16 cellular contexts compared by ENCODE assay signal in the genomic region with DNA sequence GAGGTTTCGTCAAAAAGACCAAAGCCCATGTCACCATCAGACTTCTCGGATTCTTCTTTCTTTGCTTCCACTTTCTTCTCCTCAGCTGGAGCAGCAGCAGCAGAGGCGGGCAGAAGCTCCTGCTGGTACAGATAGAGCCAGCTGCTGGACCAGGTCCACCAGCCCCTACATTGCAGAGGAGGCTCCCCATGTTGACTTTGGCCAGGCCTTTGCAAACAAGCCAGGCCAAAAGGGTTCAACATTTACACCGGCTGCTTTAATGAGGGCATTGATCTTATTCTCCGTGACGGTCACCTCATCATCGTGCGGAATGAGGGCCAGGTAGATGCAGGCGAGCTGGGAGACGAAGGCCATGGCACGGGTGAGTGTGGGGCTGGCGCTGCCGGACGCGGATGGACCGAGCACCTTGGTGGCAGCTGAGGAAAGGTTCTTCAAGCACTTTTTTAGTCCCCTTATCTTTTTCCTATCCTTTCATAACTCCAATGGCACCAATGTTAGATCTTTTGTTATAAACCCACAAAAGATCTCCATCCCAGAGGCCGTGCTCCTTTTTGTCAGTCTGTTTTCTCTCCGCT.
DNase-seq lines count a peak whose midpoint lies in the region; ATAC-seq, FAIRE-seq and TF ChIP-seq lines count a peak whose summit lies in the region.
"Had no signal": no experiment of that assay in that cellular context is flagged by ENCODE, and none has a peak within 500 bp of the region (broad histone marks: within the 10 kb centered on the region; RNA-seq: fewer than 3 reads in every experiment).

No MANE protein-coding gene starts in this region.

- FAIRE-seq in HepG2 (lab: Jason Lieb, UNC): no peak
- FAIRE-seq: K562 had no signal

- H3K36me3 ChIP-seq in GM06990 (ENCODE audit: control insufficient read depth, insufficient read depth, low read length): no peaks in the 10 kb centered on the region
- no peaks in the 10 kb centered on the region for H3K36me3 ChIP-seq in HepG2 (replicated peaks in 1 of 2; ENCODE audit: control insufficient read depth in 1 of 2, insufficient read depth in 2 of 2, low read length in 2 of 2)

- no peaks in the 10 kb centered on the region for H3K27me3 Mint-ChIP-seq in osteocyte (ENCODE audit: unreplicated experiment)

- POLR2A ChIA-PET in HepG2 (lab: Yijun Ruan, JAX): no interaction called here

- WGBS in HepG2 (ENCODE audit: low lambda C conversion rate): 18% methylated on average over 15 of the region's 18 CpGs

- no peaks in the 10 kb centered on the region for H3K27me3 ChIP-seq in GM06990 (replicated peaks; ENCODE audit: control insufficient read depth, insufficient read depth, low read length)
- no peaks in the 10 kb centered on the region; a peak in 1 of 5 replicates for H3K27me3 ChIP-seq in HepG2 (ENCODE audit: control insufficient read depth in 1 of 2, insufficient read depth in 2 of 2, low read length in 2 of 2)

- peaks cover 30% of the 10 kb centered on the region for H3K4me1 Mint-ChIP-seq in osteocyte (ENCODE audit: unreplicated experiment)
- H3K4me1 Mint-ChIP-seq: CD14-positive monocyte had no signal

- no peaks in the 10 kb centered on the region for H3K9me3 ChIP-seq in HepG2 (ENCODE audit: low read length)

- H3K36me3 Mint-ChIP-seq in osteocyte (ENCODE audit: unreplicated experiment): no peaks in the 10 kb centered on the region
- H3K36me3 Mint-ChIP-seq: CD14-positive monocyte had no signal

- intact Hi-C loops in HepG2 (cut with micrococcal nuclease; ENCODE audit: unreplicated experiment): no loop called here

- H3K27ac ChIP-seq in HepG2 (ENCODE audit: extremely low read length, insufficient read depth, low read length): no peak overlapping the region

- H3K4me3 Mint-ChIP-seq in osteocyte (ENCODE audit: unreplicated experiment): peak overlapping the region; percentile 69
- H3K4me3 Mint-ChIP-seq: CD14-positive monocyte had no signal

- peaks cover 12% of the 10 kb centered on the region; the same call in 1 of the 2 replicates for H3K4me1 ChIP-seq in HepG2 (ENCODE audit: insufficient read depth, low read length)

- H4K20me1 ChIP-seq in HepG2 (ENCODE audit: insufficient read depth, low read length): no peaks in the 10 kb centered on the region

- H2AFZ ChIP-seq in HepG2 (ENCODE audit: low read length): no peak overlapping the region

- no peak overlapping the region for H3K4me3 ChIP-seq in GM06990 (replicated peaks; ENCODE audit: low read depth, low read length)
- H3K4me3 ChIP-seq in HepG2 (replicated peaks in 1 of 3; ENCODE audit: insufficient read depth in 1 of 3, low read depth in 2 of 3, low read length in 3 of 3): no peak overlapping the region
- H3K4me3 ChIP-seq: K562 had no signal

- peaks cover 3% of the 10 kb centered on the region for H3K9me3 Mint-ChIP-seq in osteocyte (ENCODE audit: unreplicated experiment)

- BruUV-seq in HepG2 (replicated peaks; lab: Mats Ljungman, UMichigan): no TSS peak

- no peak for TF ChIP-seq POLR2A in HepG2 (IDR thresholded peaks at IDR 0.05; ENCODE audit: insufficient read depth in 1 of 2, low read depth in 2 of 2, low read length in 2 of 2)

- H3K79me2 ChIP-seq in HepG2 (ENCODE audit: insufficient read depth, low read length): no peaks in the 10 kb centered on the region

- DNase-seq in GM06990 (ENCODE audit: extremely low read depth, insufficient read length) (peak; percentile 1), SHP77 treated with DMSO at 0.1 percent for 48 hours (lab: John Stamatoyannopoulos, UW) (peak; percentile 39), HepG2 (ENCODE audit: low spot score) (peak; percentile 9), osteocyte (ENCODE audit: extremely low spot score, unreplicated experiment) (no peak), NCI-H1048 (lab: John Stamatoyannopoulos, UW) (no peak), LoVo (ENCODE audit: low spot score) (no peak)
- DNase-seq: AML-193, DMS53, NCI-H1694, NCI-H2107, NCI-H2227 treated with DMSO at 0.1 percent for 48 hours, NCI-H524 had no signal

- CTCF ChIA-PET in HepG2 (lab: Yijun Ruan, JAX; ENCODE audit: low intra/inter-chr PET ratio, low total read pairs): no interaction called here

- in situ Hi-C loops in HepG2 (cut with HindIII; ENCODE audit: extremely low pct_ligation_motif_present, low pct_unique_long_range_greater_than_20kb): no loop called here

- no peak overlapping the region for H3K9ac ChIP-seq in HepG2 (ENCODE audit: insufficient read depth, low read depth, low read length)

- TF ChIP-seq EP300 in HepG2 (IDR thresholded peaks at IDR 0.05; ENCODE audit: low read depth in 2 of 2, low read length in 2 of 2) (no peak), HepG2 (CRISPR knock-in tag; IDR thresholded peaks at IDR 0.05; ENCODE audit: borderline replicate concordance) (no peak)

- H3K27ac Mint-ChIP-seq in osteocyte (ENCODE audit: unreplicated experiment): peak overlapping the region; percentile 86
- H3K27ac Mint-ChIP-seq: CD14-positive monocyte had no signal

- ATAC-seq in HepG2 (peak; percentile 90), HG03159 (IDR thresholded peaks at IDR 0.05; ENCODE audit: unreplicated experiment) (no peak)
- ATAC-seq: HCT116, K562 had no signal

- TF ChIP-seq RAD21 in HepG2 (CRISPR knock-in tag; IDR thresholded peaks at IDR 0.05): no peak

- TF ChIP-seq CTCF in GM06990 (IDR thresholded peaks at IDR 0.05; ENCODE audit: insufficient read depth, low read length, poor library complexity, severe bottlenecking) (no peak), HepG2 (CRISPR knock-in tag; IDR thresholded peaks at IDR 0.05) (no peak), osteocyte (IDR thresholded peaks at IDR 0.05) (no peak)

- 0 out of 2 replicates have a peak overlapping the region, but pooled peaks have one; percentile 27 for H3K4me2 ChIP-seq in HepG2 (ENCODE audit: low read depth, low read length)

TF ChIP-seq in HepG2, 621 proteins besides CTCF, POLR2A, EP300 and RAD21 (continues in another document):
- TF ChIP-seq, protein P1, sequence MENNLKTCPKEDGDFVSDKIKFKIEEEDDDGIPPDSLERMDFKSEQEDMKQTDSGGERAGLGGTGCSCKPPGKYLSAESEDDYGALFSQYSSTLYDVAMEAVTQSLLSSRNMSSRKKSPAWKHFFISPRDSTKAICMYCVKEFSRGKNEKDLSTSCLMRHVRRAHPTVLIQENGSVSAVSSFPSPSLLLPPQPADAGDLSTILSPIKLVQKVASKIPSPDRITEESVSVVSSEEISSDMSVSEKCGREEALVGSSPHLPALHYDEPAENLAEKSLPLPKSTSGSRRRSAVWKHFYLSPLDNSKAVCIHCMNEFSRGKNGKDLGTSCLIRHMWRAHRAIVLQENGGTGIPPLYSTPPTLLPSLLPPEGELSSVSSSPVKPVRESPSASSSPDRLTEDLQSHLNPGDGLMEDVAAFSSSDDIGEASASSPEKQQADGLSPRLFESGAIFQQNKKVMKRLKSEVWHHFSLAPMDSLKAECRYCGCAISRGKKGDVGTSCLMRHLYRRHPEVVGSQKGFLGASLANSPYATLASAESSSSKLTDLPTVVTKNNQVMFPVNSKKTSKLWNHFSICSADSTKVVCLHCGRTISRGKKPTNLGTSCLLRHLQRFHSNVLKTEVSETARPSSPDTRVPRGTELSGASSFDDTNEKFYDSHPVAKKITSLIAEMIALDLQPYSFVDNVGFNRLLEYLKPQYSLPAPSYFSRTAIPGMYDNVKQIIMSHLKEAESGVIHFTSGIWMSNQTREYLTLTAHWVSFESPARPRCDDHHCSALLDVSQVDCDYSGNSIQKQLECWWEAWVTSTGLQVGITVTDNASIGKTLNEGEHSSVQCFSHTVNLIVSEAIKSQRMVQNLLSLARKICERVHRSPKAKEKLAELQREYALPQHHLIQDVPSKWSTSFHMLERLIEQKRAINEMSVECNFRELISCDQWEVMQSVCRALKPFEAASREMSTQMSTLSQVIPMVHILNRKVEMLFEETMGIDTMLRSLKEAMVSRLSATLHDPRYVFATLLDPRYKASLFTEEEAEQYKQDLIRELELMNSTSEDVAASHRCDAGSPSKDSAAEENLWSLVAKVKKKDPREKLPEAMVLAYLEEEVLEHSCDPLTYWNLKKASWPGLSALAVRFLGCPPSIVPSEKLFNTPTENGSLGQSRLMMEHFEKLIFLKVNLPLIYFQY (CRISPR knock-in tag; IDR thresholded peaks at IDR 0.05; ENCODE audit: borderline replicate concordance): no peak
- TF ChIP-seq ZBTB37 (CRISPR knock-in tag; IDR thresholded peaks at IDR 0.05) (no peak), HOXD1 (CRISPR knock-in tag; IDR thresholded peaks at IDR 0.05) (no peak), TFAP4 (IDR thresholded peaks at IDR 0.05; ENCODE audit: borderline replicate concordance, low read depth) (0 out of 2 replicates have a peak, but pooled peaks have one; percentile 19), YY1 (IDR thresholded peaks at IDR 0.05; ENCODE audit: insufficient read depth, insufficient replicate concordance, low read depth, low read length) (no peak)
- TF ChIP-seq, protein P2, sequence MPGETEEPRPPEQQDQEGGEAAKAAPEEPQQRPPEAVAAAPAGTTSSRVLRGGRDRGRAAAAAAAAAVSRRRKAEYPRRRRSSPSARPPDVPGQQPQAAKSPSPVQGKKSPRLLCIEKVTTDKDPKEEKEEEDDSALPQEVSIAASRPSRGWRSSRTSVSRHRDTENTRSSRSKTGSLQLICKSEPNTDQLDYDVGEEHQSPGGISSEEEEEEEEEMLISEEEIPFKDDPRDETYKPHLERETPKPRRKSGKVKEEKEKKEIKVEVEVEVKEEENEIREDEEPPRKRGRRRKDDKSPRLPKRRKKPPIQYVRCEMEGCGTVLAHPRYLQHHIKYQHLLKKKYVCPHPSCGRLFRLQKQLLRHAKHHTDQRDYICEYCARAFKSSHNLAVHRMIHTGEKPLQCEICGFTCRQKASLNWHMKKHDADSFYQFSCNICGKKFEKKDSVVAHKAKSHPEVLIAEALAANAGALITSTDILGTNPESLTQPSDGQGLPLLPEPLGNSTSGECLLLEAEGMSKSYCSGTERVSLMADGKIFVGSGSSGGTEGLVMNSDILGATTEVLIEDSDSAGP (CRISPR knock-in tag; IDR thresholded peaks at IDR 0.05; ENCODE audit: borderline replicate concordance): no peak

Comparison
In these comparisons a context has a peak if more than half of its experiments do, and no peak if none do; other contexts are left out.
1. DNase-seq: peak in GM06990 (single experiment), SHP77 treated with DMSO at 0.1 percent for 48 hours (single experiment) and HepG2 (single experiment); none in osteocyte (single experiment), NCI-H1048 (single experiment) and LoVo (single experiment).